ENCODE assay signal across 23 cellular contexts in genomic region chr16:82852388-82852998, GRCh38.
"Had no signal": no experiment of that assay in that cellular context is flagged by ENCODE, and none has a peak within 500 bp of the region (broad histone marks: within the 10 kb centered on the region; RNA-seq: fewer than 3 reads in every experiment).

No MANE protein-coding gene starts in this region.

- ATAC-seq: esophagus mucosa, foreskin keratinocyte, left lobe of liver, lower lobe of right lung, right lobe of liver had no signal

- H3K27me3 ChIP-seq: foreskin keratinocyte, right lobe of liver, suprapubic skin, thyroid gland had no signal

- H3K4me1 ChIP-seq: foreskin keratinocyte, lower lobe of right lung, parathyroid adenoma, prostate gland, right lobe of liver, suprapubic skin, thyroid gland had no signal

- H3K36me3 ChIP-seq: lower lobe of right lung, prostate gland, right lobe of liver, suprapubic skin, thyroid gland had no signal

- H3K4me1 Mint-ChIP-seq: central memory CD8-positive, alpha-beta T cell; memory B cell; naive B cell had no signal

- H3K36me3 Mint-ChIP-seq: memory B cell, naive B cell, type B pancreatic cell had no signal

- H3K4me3 Mint-ChIP-seq: central memory CD8-positive, alpha-beta T cell; memory B cell; naive B cell; nephron; type B pancreatic cell had no signal

- H3K9me3 Mint-ChIP-seq: central memory CD8-positive, alpha-beta T cell; memory B cell had no signal

- H3K27ac Mint-ChIP-seq: memory B cell, naive B cell, nephron, type B pancreatic cell had no signal

- DNase-seq: cortex of kidney; dorsolateral prefrontal cortex; effector CD8-positive, alpha-beta T cell; foreskin keratinocyte; head of caudate nucleus; hypothalamus; kidney glomerular epithelial cell; lower lobe of right lung; midbrain; naive B cell; right lobe of liver; stimulated activated CD4-positive, alpha-beta T cell treated with anti-CD3 and anti-CD28 coated beads, Interleukin-2, amount 100 ng/mL, for 24 hours; stimulated activated naive CD4-positive, alpha-beta T cell; thyroid gland had no signal

- H3K9me3 ChIP-seq: lower lobe of right lung, prostate gland, right lobe of liver, suprapubic skin, thyroid gland had no signal

- H3K4me3 ChIP-seq: dorsolateral prefrontal cortex, lower lobe of right lung, prostate gland, right lobe of liver, suprapubic skin, thyroid gland had no signal

- H3K27ac ChIP-seq: dorsolateral prefrontal cortex, foreskin keratinocyte, lower lobe of right lung, parathyroid adenoma, prostate gland, right lobe of liver, suprapubic skin, thyroid gland had no signal

- H3K27me3 Mint-ChIP-seq: type B pancreatic cell had no signal
